In the genomic region with DNA sequence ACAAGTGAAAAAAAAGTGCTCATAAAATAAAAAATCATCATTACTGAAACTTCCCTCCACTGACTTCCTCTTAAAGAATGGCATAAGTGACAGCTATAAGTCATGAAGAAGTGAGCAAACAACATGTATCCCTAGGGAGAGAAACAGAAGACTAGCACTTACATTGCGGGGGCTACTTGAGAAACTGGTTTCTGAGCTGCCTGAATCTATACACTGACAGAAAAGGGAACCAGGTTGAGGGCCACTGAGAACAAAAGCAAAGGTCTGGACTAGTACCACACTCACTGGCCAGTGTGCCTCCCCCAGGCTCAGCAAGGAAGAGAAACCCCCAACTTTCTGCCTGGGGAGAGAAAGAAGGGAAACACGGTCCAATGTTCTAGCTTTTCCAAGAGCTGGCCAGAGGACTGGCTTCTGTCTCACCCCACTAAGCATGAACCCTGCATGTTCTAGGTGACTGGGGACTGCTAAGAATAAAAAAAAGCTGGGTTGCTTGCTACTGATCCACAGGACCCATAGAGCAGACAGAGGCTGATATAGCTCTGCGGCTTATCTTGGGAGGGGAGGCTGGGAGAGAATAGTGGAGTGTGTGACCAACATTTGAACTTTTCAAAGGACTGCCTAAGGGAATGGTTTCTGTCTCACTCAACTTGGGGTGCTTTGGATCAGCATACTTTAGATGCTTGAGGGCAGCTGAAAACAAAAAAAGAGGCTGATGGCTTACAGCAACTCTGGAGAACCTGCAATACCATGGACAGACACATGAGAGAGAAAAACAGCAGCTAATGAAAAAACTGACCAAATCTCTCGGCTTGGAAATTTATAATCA, we compare ENCODE assay signal across 10 cellular contexts. TPM values are rescaled to one million over a fixed set of nuclear protein-coding genes. Genes with fewer than 3 reads are reported as not detected.
DNase-seq lines count a peak whose midpoint lies in the region; ATAC-seq and TF ChIP-seq lines count a peak whose summit lies in the region.
"Had no signal": no experiment of that assay in that cellular context is flagged by ENCODE, and none has a peak within 500 bp of the region (broad histone marks: within the 10 kb centered on the region; RNA-seq: fewer than 3 reads in every experiment).

No MANE protein-coding gene starts in this region.

- peak; percentile 97 for ATAC-seq in GM19438 (IDR thresholded peaks at IDR 0.05; ENCODE audit: low read depth, unreplicated experiment)
- peak; percentile 89 for ATAC-seq in HG03280 (IDR thresholded peaks at IDR 0.05; ENCODE audit: unreplicated experiment)
- no peak for ATAC-seq in left colon
- ATAC-seq: Panc1 had no signal

- intact Hi-C loops in left colon (cut with DNase I, micrococcal nuclease), result no loop called here

- no peak overlapping the region for H3K27ac ChIP-seq in AG04450 (ENCODE audit: low read depth, low read length)
- H3K27ac ChIP-seq in substantia nigra (ENCODE audit: low read depth, low read length, poor library complexity, severe bottlenecking), result no peak overlapping the region

- DNase-seq in AG04450 (ENCODE audit: low read depth, low spot score) (no peak), choroid plexus epithelial cell (ENCODE audit: low read depth) (peak; percentile 75), substantia nigra (lab: John Stamatoyannopoulos, UW) (no peak), left colon (no peak), NCI-H146 treated with DMSO at 0.1 percent for 48 hours (lab: John Stamatoyannopoulos, UW; ENCODE audit: unreplicated experiment) (no peak), NCI-H1092 treated with DMSO at 0.1 percent for 48 hours (lab: John Stamatoyannopoulos, UW) (no peak)
- DNase-seq: CD4-positive, CD25-positive, alpha-beta regulatory T cell had no signal

- POLR2A ChIA-PET in AG04450 (lab: Yijun Ruan, JAX), result no interaction called here

- TF ChIP-seq CTCF in AG04450 (IDR thresholded peaks at IDR 0.05; ENCODE audit: low read depth, low read length), result peak; percentile 35; the same call in 1 of the 2 replicates
- peak; percentile 31 for TF ChIP-seq CTCF in choroid plexus epithelial cell (conservative IDR thresholded peaks at IDR 0.05; ENCODE audit: low read depth, low read length)

- CTCF ChIA-PET in AG04450 (lab: Charles Lee), result interaction anchor here (0.6 to 2.0 kb wide), 8 partner anchors 13 to 186 kb away, joined by 3 to 10 read pairs (median 3); a partner anchor contains a TSS

- H3K27me3 ChIP-seq in AG04450 (ENCODE audit: control insufficient read depth, insufficient read depth, low read length), result no peaks in the 10 kb centered on the region

- no peak overlapping the region for H3K4me3 ChIP-seq in AG04450 (ENCODE audit: low read depth, low read length)
- H3K4me3 ChIP-seq in choroid plexus epithelial cell (ENCODE audit: low read depth, low read length), result no peak overlapping the region

- no peaks in the 10 kb centered on the region for H3K9me3 ChIP-seq in AG04450 (ENCODE audit: control insufficient read depth, insufficient read depth, low read length)

RNA-seq across cellular contexts. Expression of a gene that starts 8.1 kb away (rescaled TPM):
- polyA plus RNA-seq in AG04450 (2011; rRNA removed), result 6.7 and 10.7 TPM in 2 replicates
- polyA minus RNA-seq in AG04450 (2011; rRNA and poly(A)+ RNA removed), result 6.4 and 9.8 TPM in 2 replicates
- 10 to 100 TPM; 10.6 to 11.1 TPM for total RNA-seq in left colon
